7 cellular contexts compared by ENCODE assay signal in genomic region chr2:175228601-175229000, GRCh38. TPM values are rescaled to one million over a fixed set of nuclear protein-coding genes. Genes with fewer than 3 reads are reported as not detected.
DNase-seq lines count a peak whose midpoint lies in the region; ATAC-seq, FAIRE-seq and TF ChIP-seq lines count a peak whose summit lies in the region.
"Not testable (repeated sequence)": the region's sequence is repeated elsewhere in the genome, so short reads cannot be mapped to it uniquely, and the experiment has no call there.

No MANE protein-coding gene starts in this region.

- intact Hi-C loops in activated CD4-positive, alpha-beta T cell treated with anti-CD3 and anti-CD28 coated beads for 36 hours (cut with DNase I, micrococcal nuclease); activated CD8-positive, alpha-beta T cell treated with anti-CD3 and anti-CD28 coated beads for 36 hours (cut with micrococcal nuclease); kidney (cut with DNase I): not testable (repeated sequence)

- H3K9me3 ChIP-seq in kidney (ENCODE audit: control insufficient read depth in 1 of 2, low read length in 2 of 2), result not testable (repeated sequence)

- H3K4me1 Mint-ChIP-seq in activated CD4-positive, alpha-beta T cell treated with anti-CD3 and anti-CD28 coated beads for 36 hours, result peaks cover 15% of the 10 kb centered on the region
- peaks cover 18% of the 10 kb centered on the region for H3K4me1 Mint-ChIP-seq in activated CD8-positive, alpha-beta T cell treated with anti-CD3 and anti-CD28 coated beads for 36 hours (ENCODE audit: low read depth)
- peaks cover 25% of the 10 kb centered on the region for H3K4me1 Mint-ChIP-seq in activated naive CD8-positive, alpha-beta T cell treated with anti-CD3 and anti-CD28 coated beads, Interleukin-2, amount 50 U/mL, for 24 hours
- H3K4me1 Mint-ChIP-seq in stimulated activated effector memory CD8-positive, alpha-beta T cell treated with anti-CD3 and anti-CD28 coated beads, Interleukin-12 subunit alpha, Interleukin-12 subunit beta, amount 100 ng/mL, for 72 hours, result peaks cover 26% of the 10 kb centered on the region
- peaks cover 12% of the 10 kb centered on the region for H3K4me1 Mint-ChIP-seq in stimulated activated naive CD8-positive, alpha-beta T cell treated with anti-CD3 and anti-CD28 coated beads, Interleukin-15, amount 100 ng/mL, for 72 hours

- CTCF ChIA-PET in activated CD4-positive, alpha-beta T cell treated with anti-CD3 and anti-CD28 coated beads for 36 hours (lab: Charles Lee), result interaction anchor here (0.8 to 1.3 kb wide), 3 partner anchors 23 to 51 kb away, joined by 3 to 7 read pairs (median 6); no protein-coding TSS in a partner anchor
- CTCF ChIA-PET in activated CD8-positive, alpha-beta T cell treated with anti-CD3 and anti-CD28 coated beads for 36 hours (lab: Charles Lee), result interaction anchor here (1.4 kb wide), 1 partner anchor 23 kb away, joined by 6 read pairs; no protein-coding TSS in a partner anchor

- not testable (repeated sequence) for H3K36me3 Mint-ChIP-seq in activated CD4-positive, alpha-beta T cell treated with anti-CD3 and anti-CD28 coated beads for 36 hours (ENCODE audit: low read depth); activated CD8-positive, alpha-beta T cell treated with anti-CD3 and anti-CD28 coated beads for 36 hours (ENCODE audit: low read depth); activated naive CD8-positive, alpha-beta T cell treated with anti-CD3 and anti-CD28 coated beads, Interleukin-2, amount 50 U/mL, for 24 hours (ENCODE audit: low read depth); stimulated activated effector memory CD8-positive, alpha-beta T cell treated with anti-CD3 and anti-CD28 coated beads, Interleukin-12 subunit alpha, Interleukin-12 subunit beta, amount 100 ng/mL, for 72 hours

- H3K27ac Mint-ChIP-seq in activated CD4-positive, alpha-beta T cell treated with anti-CD3 and anti-CD28 coated beads for 36 hours; activated CD8-positive, alpha-beta T cell treated with anti-CD3 and anti-CD28 coated beads for 36 hours; activated naive CD8-positive, alpha-beta T cell treated with anti-CD3 and anti-CD28 coated beads, Interleukin-2, amount 50 U/mL, for 24 hours; stimulated activated effector memory CD8-positive, alpha-beta T cell treated with anti-CD3 and anti-CD28 coated beads, Interleukin-12 subunit alpha, Interleukin-12 subunit beta, amount 100 ng/mL, for 72 hours; stimulated activated naive CD8-positive, alpha-beta T cell treated with anti-CD3 and anti-CD28 coated beads, Interleukin-15, amount 100 ng/mL, for 72 hours: not testable (repeated sequence)

- H3K36me3 ChIP-seq in kidney (ENCODE audit: control insufficient read depth in 1 of 2, insufficient read depth in 2 of 2, low read length in 2 of 2), result not testable (repeated sequence)

- DNase-seq in activated CD4-positive, alpha-beta T cell treated with anti-CD3 and anti-CD28 coated beads for 36 hours, result not testable (repeated sequence)
- peak; percentile 7 for DNase-seq in activated CD8-positive, alpha-beta T cell treated with anti-CD3 and anti-CD28 coated beads for 36 hours
- DNase-seq in activated T-cell treated with anti-CD3 and anti-CD28 coated beads for 48 hours (ENCODE audit: low read depth) (peak; percentile 6), kidney (peak; percentile 15)
- DNase-seq in activated naive CD8-positive, alpha-beta T cell treated with anti-CD3 and anti-CD28 coated beads, Interleukin-2, amount 50 U/mL, for 24 hours, result peak; percentile 10
- DNase-seq in stimulated activated effector memory CD8-positive, alpha-beta T cell treated with anti-CD3 and anti-CD28 coated beads, Interleukin-12 subunit alpha, Interleukin-12 subunit beta, amount 100 ng/mL, for 72 hours (ENCODE audit: low spot score in 2 of 2), result peak in 1 of 2 donors; percentile 57
- peak in 1 of 2 donors; percentile 49 for DNase-seq in stimulated activated naive CD8-positive, alpha-beta T cell treated with anti-CD3 and anti-CD28 coated beads, Interleukin-15, amount 100 ng/mL, for 72 hours

- not testable (repeated sequence) for FAIRE-seq in kidney (lab: Jason Lieb, UNC)

- not testable (repeated sequence) for H3K4me1 ChIP-seq in kidney (ENCODE audit: control insufficient read depth in 1 of 2, insufficient read depth in 1 of 2, low read depth in 1 of 2, low read length in 2 of 2)

- peak; percentile 14 for ATAC-seq in activated CD4-positive, alpha-beta T cell treated with anti-CD3 and anti-CD28 coated beads for 36 hours
- ATAC-seq in activated CD8-positive, alpha-beta T cell treated with anti-CD3 and anti-CD28 coated beads for 36 hours; activated naive CD8-positive, alpha-beta T cell treated with anti-CD3 and anti-CD28 coated beads, Interleukin-2, amount 50 U/mL, for 24 hours: not testable (repeated sequence)
- peak; percentile 6 for ATAC-seq in stimulated activated effector memory CD8-positive, alpha-beta T cell treated with anti-CD3 and anti-CD28 coated beads, Interleukin-12 subunit alpha, Interleukin-12 subunit beta, amount 100 ng/mL, for 72 hours
- peak; percentile 65 for ATAC-seq in stimulated activated naive CD8-positive, alpha-beta T cell treated with anti-CD3 and anti-CD28 coated beads, Interleukin-15, amount 100 ng/mL, for 72 hours

- not testable (repeated sequence) for H3K9me3 Mint-ChIP-seq in activated CD4-positive, alpha-beta T cell treated with anti-CD3 and anti-CD28 coated beads for 36 hours (ENCODE audit: low read depth); activated CD8-positive, alpha-beta T cell treated with anti-CD3 and anti-CD28 coated beads for 36 hours; activated naive CD8-positive, alpha-beta T cell treated with anti-CD3 and anti-CD28 coated beads, Interleukin-2, amount 50 U/mL, for 24 hours; stimulated activated effector memory CD8-positive, alpha-beta T cell treated with anti-CD3 and anti-CD28 coated beads, Interleukin-12 subunit alpha, Interleukin-12 subunit beta, amount 100 ng/mL, for 72 hours; stimulated activated naive CD8-positive, alpha-beta T cell treated with anti-CD3 and anti-CD28 coated beads, Interleukin-15, amount 100 ng/mL, for 72 hours

- POLR2A ChIA-PET in activated CD4-positive, alpha-beta T cell treated with anti-CD3 and anti-CD28 coated beads for 36 hours (lab: Charles Lee); activated CD8-positive, alpha-beta T cell treated with anti-CD3 and anti-CD28 coated beads for 36 hours (lab: Charles Lee): not testable (repeated sequence)

- not testable (repeated sequence) for H3K27me3 Mint-ChIP-seq in activated CD4-positive, alpha-beta T cell treated with anti-CD3 and anti-CD28 coated beads for 36 hours
- H3K27me3 Mint-ChIP-seq in activated CD8-positive, alpha-beta T cell treated with anti-CD3 and anti-CD28 coated beads for 36 hours, result peaks cover 21% of the 10 kb centered on the region
- peaks cover 23% of the 10 kb centered on the region for H3K27me3 Mint-ChIP-seq in activated naive CD8-positive, alpha-beta T cell treated with anti-CD3 and anti-CD28 coated beads, Interleukin-2, amount 50 U/mL, for 24 hours
- H3K27me3 Mint-ChIP-seq in stimulated activated naive CD8-positive, alpha-beta T cell treated with anti-CD3 and anti-CD28 coated beads, Interleukin-15, amount 100 ng/mL, for 72 hours, result peaks cover 13% of the 10 kb centered on the region

- not testable (repeated sequence) for H3K4me3 ChIP-seq in kidney (ENCODE audit: low read length in 2 of 2)

- H3K27ac ChIP-seq in kidney (ENCODE audit: low read depth in 2 of 2, low read length in 2 of 2), result not testable (repeated sequence)

- TF ChIP-seq CTCF in activated CD8-positive, alpha-beta T cell treated with anti-CD3 and anti-CD28 coated beads for 36 hours (IDR thresholded peaks at IDR 0.05); kidney (IDR thresholded peaks at IDR 0.05; ENCODE audit: borderline replicate concordance, extremely low read depth, insufficient read depth): not testable (repeated sequence)

- not testable (repeated sequence) for H3K4me3 Mint-ChIP-seq in activated CD4-positive, alpha-beta T cell treated with anti-CD3 and anti-CD28 coated beads for 36 hours; activated CD8-positive, alpha-beta T cell treated with anti-CD3 and anti-CD28 coated beads for 36 hours; activated naive CD8-positive, alpha-beta T cell treated with anti-CD3 and anti-CD28 coated beads, Interleukin-2, amount 50 U/mL, for 24 hours; stimulated activated effector memory CD8-positive, alpha-beta T cell treated with anti-CD3 and anti-CD28 coated beads, Interleukin-12 subunit alpha, Interleukin-12 subunit beta, amount 100 ng/mL, for 72 hours; stimulated activated naive CD8-positive, alpha-beta T cell treated with anti-CD3 and anti-CD28 coated beads, Interleukin-15, amount 100 ng/mL, for 72 hours

- not testable (repeated sequence) for H3K9ac ChIP-seq in kidney (ENCODE audit: low read length in 2 of 2)

RNA-seq across cellular contexts. Expression of gene ATP5MC3, which starts 47.1 kb away (rescaled TPM):
- 100 to 1,000 TPM; 244 to 386 TPM for total RNA-seq in activated CD4-positive, alpha-beta T cell treated with anti-CD3 and anti-CD28 coated beads for 36 hours
- 100 to 1,000 TPM; 399 to 401 TPM for total RNA-seq in activated CD8-positive, alpha-beta T cell treated with anti-CD3 and anti-CD28 coated beads for 36 hours
- total RNA-seq in kidney, result 189 TPM
- polyA plus RNA-seq in kidney (ENCODE audit: insufficient read depth, low read depth, low replicate concordance), result 990 TPM
